Comparison of ENCODE assay signal across 8 cellular contexts in genomic region chr2:71223767-71224333, GRCh38. TPM values are rescaled to one million over a fixed set of nuclear protein-coding genes. Genes with fewer than 3 reads are reported as not detected.
DNase-seq lines count a peak whose midpoint lies in the region; ATAC-seq and FAIRE-seq lines count a peak whose summit lies in the region.

No MANE protein-coding gene starts in this region.

- ATAC-seq in Right ventricle myocardium inferior (peak; percentile 38), GM21447 (IDR thresholded peaks at IDR 0.05; ENCODE audit: unreplicated experiment) (no peak)

- intact Hi-C loops in Right ventricle myocardium inferior (cut with DNase I): loop anchor here (10.0 kb wide), 1 partner anchor 281 kb away; no protein-coding TSS in a partner anchor

- FAIRE-seq in TTC549 (lab: Jason Lieb, UNC): peak; percentile 93

- DNase-seq in GF-D8 (lab: John Stamatoyannopoulos, UW) (peak; percentile 25), NCI-H1092 (lab: John Stamatoyannopoulos, UW) (peak; percentile 40), Right ventricle myocardium inferior (ENCODE audit: missing footprints) (peak; percentile 61), putamen (ENCODE audit: low spot score) (peak; percentile 80), T-helper 2 cell (no peak), T-helper 1 cell (no peak)

RNA-seq across cellular contexts. Expression of gene PAIP2B, which starts 3.1 kb away (rescaled TPM):
- total RNA-seq in Right ventricle myocardium inferior: 64.9 TPM

Comparison
In these comparisons a context has a peak if more than half of its experiments do, and no peak if none do; other contexts are left out.
1. DNase-seq: peak in GF-D8 (single experiment), NCI-H1092 (single experiment), Right ventricle myocardium inferior (single experiment) and putamen (single experiment); none in T-helper 2 cell (0 of 5) and T-helper 1 cell (0 of 5).